1 cellular context compared by ENCODE assay signal in the genomic region with DNA sequence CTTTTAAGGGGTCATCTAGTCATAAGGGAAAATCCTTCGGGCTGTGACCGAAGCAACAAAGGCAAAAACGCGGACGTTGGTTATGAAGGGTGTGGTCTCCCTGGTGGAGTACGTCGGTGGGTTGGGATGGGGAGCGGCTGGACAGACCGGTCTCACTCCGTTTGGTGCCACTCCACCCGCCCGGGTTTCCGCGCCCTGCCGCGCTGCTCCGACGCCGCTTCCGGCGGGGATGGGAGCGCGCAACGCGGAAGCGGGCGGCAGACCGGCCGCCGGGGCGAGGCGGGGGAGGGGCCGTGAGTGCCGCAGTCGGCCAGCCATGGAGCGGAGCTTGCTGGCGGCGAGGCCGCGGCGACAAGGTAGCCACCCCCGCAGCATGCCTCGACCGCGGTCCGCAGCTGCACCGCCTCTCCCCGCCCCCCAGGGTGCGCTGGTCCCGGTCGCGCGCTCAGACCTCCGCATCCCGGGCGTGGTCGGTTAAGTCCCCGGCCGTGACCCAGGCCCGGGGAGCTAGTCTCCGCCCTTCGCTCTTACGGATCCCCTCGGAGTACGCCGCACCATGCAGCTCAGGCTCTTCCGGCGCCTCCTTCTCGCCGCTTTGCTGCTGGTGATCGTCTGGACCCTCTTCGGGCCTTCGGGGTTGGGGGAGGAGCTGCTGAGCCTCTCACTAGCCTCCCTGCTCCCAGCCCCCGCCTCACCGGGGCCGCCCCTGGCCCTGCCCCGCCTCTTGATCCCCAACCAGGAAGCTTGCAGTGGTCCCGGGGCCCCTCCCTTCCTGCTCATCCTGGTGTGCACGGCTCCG.
TF ChIP-seq lines count a peak whose summit lies in the region.

Gene B3GALT4, plus strand, starts transcription at position 260 of the 799 bp plus-strand sequence. Its CDS starts 297 bp downstream, at position 557.

TF ChIP-seq in SK-N-SH treated with all-trans-retinoic acid at 6 μM for 48 hours, 23 proteins besides CTCF, POLR2A, EP300 and RAD21 (continued from another document):
- peak; percentile 67 for TF ChIP-seq TOX (CRISPR knock-in tag; IDR thresholded peaks at IDR 0.05; ENCODE audit: borderline replicate concordance)
- no peak for TF ChIP-seq TCF4 (CRISPR knock-in tag; IDR thresholded peaks at IDR 0.05; ENCODE audit: borderline replicate concordance)
- 0 out of 2 replicates have a peak, but pooled peaks have one; percentile 53 for TF ChIP-seq CSDC2 (CRISPR knock-in tag; IDR thresholded peaks at IDR 0.05)
- TF ChIP-seq, protein P1, sequence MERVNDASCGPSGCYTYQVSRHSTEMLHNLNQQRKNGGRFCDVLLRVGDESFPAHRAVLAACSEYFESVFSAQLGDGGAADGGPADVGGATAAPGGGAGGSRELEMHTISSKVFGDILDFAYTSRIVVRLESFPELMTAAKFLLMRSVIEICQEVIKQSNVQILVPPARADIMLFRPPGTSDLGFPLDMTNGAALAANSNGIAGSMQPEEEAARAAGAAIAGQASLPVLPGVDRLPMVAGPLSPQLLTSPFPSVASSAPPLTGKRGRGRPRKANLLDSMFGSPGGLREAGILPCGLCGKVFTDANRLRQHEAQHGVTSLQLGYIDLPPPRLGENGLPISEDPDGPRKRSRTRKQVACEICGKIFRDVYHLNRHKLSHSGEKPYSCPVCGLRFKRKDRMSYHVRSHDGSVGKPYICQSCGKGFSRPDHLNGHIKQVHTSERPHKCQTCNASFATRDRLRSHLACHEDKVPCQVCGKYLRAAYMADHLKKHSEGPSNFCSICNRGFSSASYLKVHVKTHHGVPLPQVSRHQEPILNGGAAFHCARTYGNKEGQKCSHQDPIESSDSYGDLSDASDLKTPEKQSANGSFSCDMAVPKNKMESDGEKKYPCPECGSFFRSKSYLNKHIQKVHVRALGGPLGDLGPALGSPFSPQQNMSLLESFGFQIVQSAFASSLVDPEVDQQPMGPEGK (CRISPR knock-in tag; IDR thresholded peaks at IDR 0.05; ENCODE audit: borderline replicate concordance), result peak; percentile 85
- no peak for TF ChIP-seq OSR1 (CRISPR knock-in tag; IDR thresholded peaks at IDR 0.05)
- no peak for TF ChIP-seq PPARA (CRISPR knock-in tag; IDR thresholded peaks at IDR 0.05; ENCODE audit: borderline replicate concordance)
- TF ChIP-seq ISL1 (CRISPR knock-in tag; IDR thresholded peaks at IDR 0.05), result no peak
- TF ChIP-seq, protein P2, sequence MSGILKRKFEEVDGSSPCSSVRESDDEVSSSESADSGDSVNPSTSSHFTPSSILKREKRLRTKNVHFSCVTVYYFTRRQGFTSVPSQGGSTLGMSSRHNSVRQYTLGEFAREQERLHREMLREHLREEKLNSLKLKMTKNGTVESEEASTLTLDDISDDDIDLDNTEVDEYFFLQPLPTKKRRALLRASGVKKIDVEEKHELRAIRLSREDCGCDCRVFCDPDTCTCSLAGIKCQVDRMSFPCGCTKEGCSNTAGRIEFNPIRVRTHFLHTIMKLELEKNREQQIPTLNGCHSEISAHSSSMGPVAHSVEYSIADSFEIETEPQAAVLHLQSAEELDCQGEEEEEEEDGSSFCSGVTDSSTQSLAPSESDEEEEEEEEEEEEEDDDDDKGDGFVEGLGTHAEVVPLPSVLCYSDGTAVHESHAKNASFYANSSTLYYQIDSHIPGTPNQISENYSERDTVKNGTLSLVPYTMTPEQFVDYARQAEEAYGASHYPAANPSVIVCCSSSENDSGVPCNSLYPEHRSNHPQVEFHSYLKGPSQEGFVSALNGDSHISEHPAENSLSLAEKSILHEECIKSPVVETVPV (CRISPR knock-in tag; IDR thresholded peaks at IDR 0.05), result peak; percentile 59; the same call in 1 of the 2 replicates
- 0 out of 2 replicates have a peak, but pooled peaks have one; percentile 55 for TF ChIP-seq RARB (CRISPR knock-in tag; IDR thresholded peaks at IDR 0.05)
- no peak for TF ChIP-seq POU6F1 (CRISPR knock-in tag; IDR thresholded peaks at IDR 0.05; ENCODE audit: borderline replicate concordance, low read depth)
TF ChIP-seq in SK-N-SH treated with all-trans-retinoic acid at 6 μM for 48 hours: peak in this region for 13.
